In the genomic region with DNA sequence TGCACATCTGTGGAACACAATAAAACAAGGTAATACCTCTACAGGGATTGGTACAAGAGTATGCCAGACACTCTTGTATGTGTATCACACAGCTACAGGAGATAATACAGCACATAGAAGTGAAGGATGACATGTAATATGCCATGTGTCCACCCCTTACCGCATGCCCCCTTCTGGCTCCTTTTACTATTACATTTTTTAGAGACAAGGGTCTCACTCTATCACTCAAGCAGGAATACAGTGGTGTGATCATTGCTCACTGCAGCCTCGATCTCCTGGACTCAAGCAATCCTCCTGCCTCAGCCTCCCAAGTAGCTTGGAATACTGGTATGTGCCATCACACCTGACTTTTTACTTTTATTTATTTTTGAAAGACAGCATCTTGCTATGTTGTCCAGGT, we compare ENCODE assay signal across 6 cellular contexts. TPM values are rescaled to one million over a fixed set of nuclear protein-coding genes. Genes with fewer than 3 reads are reported as not detected.
DNase-seq lines count a peak whose midpoint lies in the region; TF ChIP-seq lines count a peak whose summit lies in the region.

No MANE protein-coding gene starts in this region.

- H3K4me3 ChIP-seq in colonic mucosa = no peak overlapping the region

- no peak for TF ChIP-seq CTCF in colonic mucosa (IDR thresholded peaks at IDR 0.05)

- H3K27ac ChIP-seq in colonic mucosa = no peak overlapping the region

- H3K27me3 ChIP-seq in colonic mucosa = no peaks in the 10 kb centered on the region

- intact Hi-C loops in colonic mucosa (cut with DNase I) = no loop called here

- H3K9me3 ChIP-seq in colonic mucosa = no peaks in the 10 kb centered on the region

- peak; percentile 8 for DNase-seq in NCI-H1436 (lab: John Stamatoyannopoulos, UW)
- no peak for DNase-seq in NCI-H1436 treated with DMSO at 0.1 percent for 48 hours (lab: John Stamatoyannopoulos, UW)
- DNase-seq in RPMI7951 (ENCODE audit: low read depth) = peak; percentile 56
- DNase-seq in fibroblast of peridontal ligament (ENCODE audit: extremely low read depth) = peak; percentile 38
- no peak for DNase-seq in occipital lobe (lab: John Stamatoyannopoulos, UW)
- DNase-seq in colonic mucosa = no peak

- H3K4me1 ChIP-seq in colonic mucosa = no peaks in the 10 kb centered on the region

- H3K36me3 ChIP-seq in colonic mucosa = no peaks in the 10 kb centered on the region

- H3K9ac ChIP-seq in colonic mucosa (ENCODE audit: low read depth in 2 of 2, low read length in 2 of 2) = no peak overlapping the region

RNA-seq across cellular contexts. Expression of gene NCR3, which starts 4.2 kb away (rescaled TPM):
- total RNA-seq in RPMI7951 (2014; rRNA removed; shearing (Covaris generic)) = 0.36 TPM in 1 of 2 replicates, not detected in the other
- not detected for total RNA-seq in occipital lobe
- total RNA-seq in colonic mucosa = under 1 TPM; 0.67 to 0.90 TPM

RNA-seq across cellular contexts. Expression of gene LST1, which starts 10.9 kb away (rescaled TPM):
- not detected in 2 replicates for total RNA-seq in RPMI7951 (2014; rRNA removed; shearing (Covaris generic))
- total RNA-seq in occipital lobe (0.94 TPM), colonic mucosa (1 to 10 TPM; 4.8 to 9.2 TPM)

RNA-seq across cellular contexts. Expression of gene LTB, which starts 14.8 kb away (rescaled TPM):
- total RNA-seq in RPMI7951 (2014; rRNA removed; shearing (Covaris generic)) = not detected in 2 replicates
- 0.31 TPM for total RNA-seq in occipital lobe
- total RNA-seq in colonic mucosa = 1 to 10 TPM; 3.4 to 5.7 TPM

RNA-seq across cellular contexts. Expression of gene AIF1, which starts 18.0 kb away (rescaled TPM):
- total RNA-seq in RPMI7951 (2014; rRNA removed; shearing (Covaris generic)) = not detected in 2 replicates
- 4.1 TPM for total RNA-seq in occipital lobe
- 10 to 100 TPM in 1 of 2 donors, 1 to 10 TPM in 1; 5.0 to 20.7 TPM for total RNA-seq in colonic mucosa

RNA-seq across cellular contexts. Expression of gene TNF, which starts 21.6 kb away (rescaled TPM):
- 1.7 TPM in 2 replicates for total RNA-seq in RPMI7951 (2014; rRNA removed; shearing (Covaris generic))
- total RNA-seq in occipital lobe = not detected
- 1 to 10 TPM in 1 of 2 donors, under 1 TPM in 1; 0.48 to 1.4 TPM for total RNA-seq in colonic mucosa

Comparison
In these comparisons a context has a peak if more than half of its experiments do, and no peak if none do; other contexts are left out.
1. DNase-seq: peak in NCI-H1436 (single experiment), RPMI7951 (single experiment) and fibroblast of peridontal ligament (single experiment); none in NCI-H1436 treated with DMSO at 0.1 percent for 48 hours (single experiment), occipital lobe (single experiment) and colonic mucosa (single experiment).